ENCODE assay signal across 27 cellular contexts in genomic region chr4:101972791-101973190, GRCh38.
DNase-seq lines count a peak whose midpoint lies in the region; ATAC-seq and TF ChIP-seq lines count a peak whose summit lies in the region.
"Had no signal": no experiment of that assay in that cellular context is flagged by ENCODE, and none has a peak within 500 bp of the region (broad histone marks: within the 10 kb centered on the region; RNA-seq: fewer than 3 reads in every experiment).

No MANE protein-coding gene starts in this region.

- H3K23ac ChIP-seq in mesenchymal stem cell (ENCODE audit: low read length in 2 of 2) = no peak overlapping the region

- H3K4ac ChIP-seq in mesenchymal stem cell (ENCODE audit: low read depth in 1 of 2, low read length in 2 of 2) = no peak overlapping the region

- H3K14ac ChIP-seq in mesenchymal stem cell (ENCODE audit: low read length in 2 of 2) = no peak overlapping the region

- H3K79me1 ChIP-seq in mesenchymal stem cell (replicated peaks; ENCODE audit: low read length, poor library complexity, severe bottlenecking) = no peaks in the 10 kb centered on the region

- ATAC-seq in DND-41 (ENCODE audit: insufficient read depth, low read depth) (peak; percentile 85), HG02759 (IDR thresholded peaks at IDR 0.05; ENCODE audit: unreplicated experiment) (peak; percentile 56), PC-3 (no peak), WTC11 (no peak)
- ATAC-seq: activated naive CD8-positive, alpha-beta T cell treated with anti-CD3 and anti-CD28 coated beads, Interleukin-2, amount 50 U/mL, for 24 hours; body of pancreas; sciatic nerve; T-helper 17 cell had no signal

- no CpG with 5 or more reads among the region's 2 CpGs for WGBS in mesenchymal stem cell

- H4K91ac ChIP-seq in mesenchymal stem cell (ENCODE audit: low read length) = no peak overlapping the region

- H3K9ac ChIP-seq in DND-41 (ENCODE audit: low read depth, low read length) = no peak overlapping the region
- no peak overlapping the region for H3K9ac ChIP-seq in PC-3 (ENCODE audit: low read length)
- H3K9ac ChIP-seq in mesenchymal stem cell (ENCODE audit: low read length) = no peak overlapping the region

- TF ChIP-seq CTCF in DND-41 (IDR thresholded peaks at IDR 0.05; ENCODE audit: borderline replicate concordance, extremely low read depth, low read length, poor library complexity, severe bottlenecking) (no peak), PC-3 (conservative IDR thresholded peaks at IDR 0.05; ENCODE audit: low read depth, low read length) (no peak), WTC11 (IDR thresholded peaks at IDR 0.05) (no peak)

- H3K4me1 ChIP-seq in DND-41 (ENCODE audit: insufficient read depth, low read length) (peaks cover 11% of the 10 kb centered on the region), PC-3 (ENCODE audit: insufficient read depth, low read length) (peaks cover 64% of the 10 kb centered on the region), mesenchymal stem cell (ENCODE audit: control insufficient read depth, insufficient read depth, low read depth, low read length) (no peaks in the 10 kb centered on the region)
- H3K4me1 ChIP-seq: body of pancreas, colonic mucosa, HAP-1, suprapubic skin, vagina had no signal

- no peaks in the 10 kb centered on the region for H3K27me3 Mint-ChIP-seq in WTC11 (ENCODE audit: low read depth)
- H3K27me3 Mint-ChIP-seq: activated naive CD8-positive, alpha-beta T cell treated with anti-CD3 and anti-CD28 coated beads, Interleukin-2, amount 50 U/mL, for 24 hours had no signal

- POLR2A ChIA-PET in PC-3 (lab: Charles Lee; ENCODE audit: unreplicated experiment) = no interaction called here
- POLR2A ChIA-PET in WTC11 (lab: Charles Lee) = no interaction called here

- CTCF ChIA-PET in PC-3 (lab: Charles Lee) = no interaction called here
- CTCF ChIA-PET in WTC11 (lab: Charles Lee) = interaction anchor here (1.1 kb wide), 1 partner anchor 603 kb away, joined by 3 read pairs; no protein-coding TSS in a partner anchor

- no peaks in the 10 kb centered on the region for H3K9me2 ChIP-seq in PC-3 (replicated peaks; ENCODE audit: low read length)

- no peak overlapping the region for H2AK5ac ChIP-seq in mesenchymal stem cell (ENCODE audit: low read length, severe bottlenecking)

- H2BK120ac ChIP-seq in mesenchymal stem cell (ENCODE audit: low read depth, low read length) = no peak overlapping the region

- H3K36me3 ChIP-seq in DND-41 (ENCODE audit: insufficient read depth, low read length) (no peaks in the 10 kb centered on the region), PC-3 (ENCODE audit: low read depth, low read length) (no peaks in the 10 kb centered on the region), mesenchymal stem cell (ENCODE audit: control insufficient read depth in 1 of 2, insufficient read depth in 2 of 2, low read depth in 1 of 2, low read length in 2 of 2) (no peaks in the 10 kb centered on the region)
- H3K36me3 ChIP-seq: colonic mucosa, HAP-1, SJCRH30, suprapubic skin, vagina had no signal

- H3K4me3 ChIP-seq in DND-41 (ENCODE audit: low read depth in 1 of 2, low read length in 2 of 2) (no peak overlapping the region), PC-3 (ENCODE audit: low read length) (no peak overlapping the region), mesenchymal stem cell (ENCODE audit: insufficient read depth in 1 of 2, low read depth in 1 of 2, low read length in 2 of 2) (no peak overlapping the region)
- H3K4me3 ChIP-seq: body of pancreas, colonic mucosa, HAP-1, SJCRH30, suprapubic skin, vagina had no signal

- H4K20me1 ChIP-seq in DND-41 (ENCODE audit: insufficient read depth, low read length) (no peaks in the 10 kb centered on the region), PC-3 (ENCODE audit: low read length) (no peaks in the 10 kb centered on the region)

- H3K18ac ChIP-seq in mesenchymal stem cell (ENCODE audit: low read depth in 1 of 2, low read length in 2 of 2) = no peak overlapping the region

- H2BK5ac ChIP-seq in mesenchymal stem cell (ENCODE audit: low read depth, low read length, poor library complexity, severe bottlenecking) = no peak overlapping the region

- H3K79me2 ChIP-seq in DND-41 (ENCODE audit: insufficient read depth, low read length) = no peaks in the 10 kb centered on the region
- H3K79me2 ChIP-seq in PC-3 (ENCODE audit: low read length) = no peaks in the 10 kb centered on the region

- no peaks in the 10 kb centered on the region for H3K36me3 Mint-ChIP-seq in WTC11

- DNase-seq in DND-41 (peak; percentile 39), PC-3 (no peak), iris pigment epithelial cell (ENCODE audit: low read depth) (peak; percentile 52), mesenchymal stem cell (no peak), NCI-H524 treated with DMSO at 0.1 percent for 48 hours (lab: John Stamatoyannopoulos, UW) (no peak), SW480 (ENCODE audit: low spot score) (no peak), WTC11 (ENCODE audit: low spot score) (no peak)
- DNase-seq: ACHN; activated CD4-positive, alpha-beta T cell treated with anti-CD3 and anti-CD28 coated beads, Interleukin-2, amount 50 U/mL, for 1 hour; activated gamma-delta T cell; activated naive CD8-positive, alpha-beta T cell treated with anti-CD3 and anti-CD28 coated beads, Interleukin-2, amount 50 U/mL, for 24 hours; activated T-cell treated with anti-CD3 and anti-CD28 coated beads for 4 hours; body of pancreas; C1 segment of cervical spinal cord; Calu3; colonic mucosa; NCI-H1105 treated with DMSO at 0.1 percent for 48 hours; NCI-H2081 treated with DMSO at 0.1 percent for 48 hours; NCI-H510A; SJCRH30; T-helper 17 cell had no signal

- H2AFZ ChIP-seq in DND-41 (ENCODE audit: low read depth, low read length) (no peak overlapping the region; the same call in 1 of the 2 replicates), PC-3 (ENCODE audit: low read length) (no peak overlapping the region), mesenchymal stem cell (ENCODE audit: low read depth, low read length) (no peak overlapping the region)

- BruUV-seq in PC-3 (replicated peaks; lab: Mats Ljungman, UMichigan) = no TSS peak

- H2BK15ac ChIP-seq in mesenchymal stem cell (ENCODE audit: low read depth, poor library complexity, severe bottlenecking) = no peak overlapping the region

- no peak overlapping the region for H3K4me2 ChIP-seq in DND-41 (ENCODE audit: insufficient read depth, low read length)
- no peak overlapping the region for H3K4me2 ChIP-seq in PC-3 (ENCODE audit: low read length)
- H3K4me2 ChIP-seq in mesenchymal stem cell (ENCODE audit: low read length, poor library complexity, severe bottlenecking) = no peak overlapping the region

- intact Hi-C loops in PC-3 (cut with micrococcal nuclease) = no loop called here

- peaks cover 9% of the 10 kb centered on the region for H3K4me1 Mint-ChIP-seq in WTC11
- H3K4me1 Mint-ChIP-seq: neural crest cell had no signal

- H2BK12ac ChIP-seq in mesenchymal stem cell (ENCODE audit: low read length in 2 of 2) = peak overlapping the region in 1 of 2 experiments; percentile 77

- no peak overlapping the region for H4K8ac ChIP-seq in mesenchymal stem cell (ENCODE audit: low read length)

- H3K4me3 Mint-ChIP-seq in WTC11 = no peak overlapping the region
- H3K4me3 Mint-ChIP-seq: activated naive CD8-positive, alpha-beta T cell treated with anti-CD3 and anti-CD28 coated beads, Interleukin-2, amount 50 U/mL, for 24 hours; neural crest cell; T-helper 17 cell had no signal

- H3F3A ChIP-seq in PC-3 (ENCODE audit: low read length, unreplicated experiment) = peaks cover 3% of the 10 kb centered on the region

- H3K27me3 ChIP-seq in DND-41 (ENCODE audit: insufficient read depth, low read length, poor library complexity) = no peaks in the 10 kb centered on the region
- no peaks in the 10 kb centered on the region for H3K27me3 ChIP-seq in PC-3 (ENCODE audit: low read length)
- no peaks in the 10 kb centered on the region for H3K27me3 ChIP-seq in mesenchymal stem cell (ENCODE audit: control insufficient read depth in 1 of 2, insufficient read depth in 1 of 2, low read length in 2 of 2)
- H3K27me3 ChIP-seq: body of pancreas, colonic mucosa, SJCRH30, suprapubic skin, vagina had no signal

- H3K27ac Mint-ChIP-seq in WTC11 = no peak overlapping the region
- H3K27ac Mint-ChIP-seq: activated naive CD8-positive, alpha-beta T cell treated with anti-CD3 and anti-CD28 coated beads, Interleukin-2, amount 50 U/mL, for 24 hours; T-helper 17 cell had no signal

- no peaks in the 10 kb centered on the region for H3K9me3 Mint-ChIP-seq in WTC11
- H3K9me3 Mint-ChIP-seq: activated naive CD8-positive, alpha-beta T cell treated with anti-CD3 and anti-CD28 coated beads, Interleukin-2, amount 50 U/mL, for 24 hours; neural crest cell had no signal

- no peaks in the 10 kb centered on the region for H3K9me3 ChIP-seq in DND-41 (ENCODE audit: insufficient read depth, low read length, severe bottlenecking)
- no peaks in the 10 kb centered on the region for H3K9me3 ChIP-seq in PC-3 (ENCODE audit: low read length)
- H3K9me3 ChIP-seq in mesenchymal stem cell (ENCODE audit: control insufficient read depth, low read length) = no peaks in the 10 kb centered on the region
- H3K9me3 ChIP-seq: body of pancreas, colonic mucosa, HAP-1, SJCRH30, suprapubic skin, vagina had no signal

- H3K27ac ChIP-seq in DND-41 (ENCODE audit: low read length) (peak overlapping the region; percentile 23; the same call in 1 of the 2 replicates), PC-3 (ENCODE audit: low read length) (peak overlapping the region; percentile 6; the same call in 1 of the 2 replicates), mesenchymal stem cell (ENCODE audit: low read length, poor library complexity, severe bottlenecking) (no peak overlapping the region)
- H3K27ac ChIP-seq: body of pancreas, colonic mucosa, SJCRH30, suprapubic skin, vagina had no signal

TF ChIP-seq in WTC11, 78 proteins besides CTCF, POLR2A, EP300 and RAD21 (continues in another document):
- TF ChIP-seq ZNF121 (CRISPR knock-in tag; IDR thresholded peaks at IDR 0.05) (no peak), USF2 (CRISPR knock-in tag; IDR thresholded peaks at IDR 0.05) (no peak), ZNF423 (CRISPR knock-in tag; IDR thresholded peaks at IDR 0.05) (no peak)

Comparison
In these comparisons a context has a peak if more than half of its experiments do, and no peak if none do; other contexts are left out.
1. ATAC-seq: peak in DND-41 (single experiment) and HG02759 (single experiment); none in PC-3 (single experiment) and WTC11 (single experiment).
2. DNase-seq: peak in DND-41 (single experiment) and iris pigment epithelial cell (single experiment); none in PC-3 (single experiment), mesenchymal stem cell (single experiment), NCI-H524 treated with DMSO at 0.1 percent for 48 hours (single experiment), SW480 (single experiment) and WTC11 (single experiment).